In genomic region chr19:35704218-35704617, GRCh38 we compare ENCODE assay signal across 9 cellular contexts. TPM values are rescaled to one million over a fixed set of nuclear protein-coding genes. Genes with fewer than 3 reads are reported as not detected.
DNase-seq lines count a peak whose midpoint lies in the region; ATAC-seq, FAIRE-seq and TF ChIP-seq lines count a peak whose summit lies in the region.
"Had no signal": no experiment of that assay in that cellular context is flagged by ENCODE, and none has a peak within 500 bp of the region (broad histone marks: within the 10 kb centered on the region; RNA-seq: fewer than 3 reads in every experiment).

ZBTB32 (plus strand) TSS chr19:35704558; CDS start chr19:35714627, 10,069 bp downstream.

- H3K4me3 ChIP-seq in HepG2 (replicated peaks in 1 of 3; ENCODE audit: insufficient read depth in 1 of 3, low read depth in 2 of 3, low read length in 3 of 3) (no peak within 1 kb of the TSS), right lobe of liver (no peak within 1 kb of the TSS), testis (peak within 1 kb of the TSS in 1 of 2 donors; percentile 5), suprapubic skin (no peak within 1 kb of the TSS)

- H3K27ac ChIP-seq in HepG2 (ENCODE audit: extremely low read length, insufficient read depth, low read length) (no peak within 1 kb of the TSS), right lobe of liver (no peak within 1 kb of the TSS), testis (no peak within 1 kb of the TSS), suprapubic skin (no peak within 1 kb of the TSS)
- H3K27ac ChIP-seq: ovary had no signal

- no peak within 1 kb of the TSS for H2AFZ ChIP-seq in HepG2 (ENCODE audit: low read length)

- DNase-seq in HepG2 (ENCODE audit: low spot score) (no peak), right lobe of liver (no peak), erythroblast (lab: John Stamatoyannopoulos, UW) (peak; percentile 51 to 70), testis (peak; percentile 79), suprapubic skin (ENCODE audit: low spot score in 2 of 2) (no peak), GF-D8 (lab: John Stamatoyannopoulos, UW) (no peak), NCI-H2029 treated with DMSO at 0.1 percent for 48 hours (lab: John Stamatoyannopoulos, UW) (no peak)

- TF ChIP-seq RAD21 in HepG2 (CRISPR knock-in tag; IDR thresholded peaks at IDR 0.05), result no peak

- in situ Hi-C loops in HepG2 (cut with HindIII; ENCODE audit: extremely low pct_ligation_motif_present, low pct_unique_long_range_greater_than_20kb), result no loop called here

- H3K36me3 ChIP-seq in HepG2 (replicated peaks in 1 of 2; ENCODE audit: control insufficient read depth in 1 of 2, insufficient read depth in 2 of 2, low read length in 2 of 2), result no peaks in the 10 kb centered on the region
- no peaks in the 10 kb centered on the region for H3K36me3 ChIP-seq in right lobe of liver
- no peaks in the 10 kb centered on the region for H3K36me3 ChIP-seq in testis (ENCODE audit: low read depth, missing control alignments)
- H3K36me3 ChIP-seq in suprapubic skin, result no peaks in the 10 kb centered on the region
- H3K36me3 ChIP-seq: ovary had no signal

- TF ChIP-seq POLR2A in HepG2 (IDR thresholded peaks at IDR 0.05; ENCODE audit: insufficient read depth in 1 of 2, low read depth in 2 of 2, low read length in 2 of 2) (no peak), right lobe of liver (IDR thresholded peaks at IDR 0.05) (no peak), erythroblast (IDR thresholded peaks at IDR 0.05; ENCODE audit: low read length) (no peak), testis (IDR thresholded peaks at IDR 0.05) (no peak), suprapubic skin (IDR thresholded peaks at IDR 0.05) (no peak)

- CTCF ChIA-PET in HepG2 (lab: Yijun Ruan, JAX; ENCODE audit: low intra/inter-chr PET ratio, low total read pairs), result no interaction called here

- POLR2A ChIA-PET in HepG2 (lab: Yijun Ruan, JAX), result interaction anchor here (1.1 kb wide), 1 partner anchor 56 kb away, joined by 3 read pairs; the partner anchor contains the start of gene COX6B1

- TF ChIP-seq EP300 in HepG2 (IDR thresholded peaks at IDR 0.05; ENCODE audit: low read depth in 2 of 2, low read length in 2 of 2) (no peak), HepG2 (CRISPR knock-in tag; IDR thresholded peaks at IDR 0.05; ENCODE audit: borderline replicate concordance) (no peak), suprapubic skin (IDR thresholded peaks at IDR 0.05) (no peak)

- no peaks in the 10 kb centered on the region for H3K9me3 ChIP-seq in HepG2 (ENCODE audit: low read length)
- no peaks in the 10 kb centered on the region for H3K9me3 ChIP-seq in right lobe of liver
- no peaks in the 10 kb centered on the region for H3K9me3 ChIP-seq in testis
- H3K9me3 ChIP-seq in suprapubic skin, result no peaks in the 10 kb centered on the region
- H3K9me3 ChIP-seq: ovary had no signal

- TF ChIP-seq CTCF in HepG2 (CRISPR knock-in tag; IDR thresholded peaks at IDR 0.05) (no peak), right lobe of liver (IDR thresholded peaks at IDR 0.05) (no peak), testis (IDR thresholded peaks at IDR 0.05) (no peak), suprapubic skin (IDR thresholded peaks at IDR 0.05) (no peak)

- H3K9ac ChIP-seq in HepG2 (ENCODE audit: insufficient read depth, low read depth, low read length), result no peak within 1 kb of the TSS

- ATAC-seq in HepG2, result no peak
- ATAC-seq in right lobe of liver, result no peak
- peak; percentile 48 for ATAC-seq in SK-N-SH treated with all-trans-retinoic acid at 6 μM for 48 hours

- H3K4me1 ChIP-seq in HepG2 (ENCODE audit: insufficient read depth, low read length) (peaks cover 23% of the 10 kb centered on the region), right lobe of liver (no peaks in the 10 kb centered on the region), testis (peaks cover 5% of the 10 kb centered on the region), suprapubic skin (peaks cover 13% of the 10 kb centered on the region)

- peak within 1 kb of the TSS; percentile 92; the same call in 1 of the 2 replicates for H3K4me2 ChIP-seq in HepG2 (ENCODE audit: low read depth, low read length)

- H3K27me3 ChIP-seq in HepG2 (ENCODE audit: control insufficient read depth in 1 of 2, insufficient read depth in 2 of 2, low read length in 2 of 2) (no peaks in the 10 kb centered on the region; a peak in 1 of 5 replicates), right lobe of liver (no peaks in the 10 kb centered on the region), testis (no peaks in the 10 kb centered on the region), suprapubic skin (no peaks in the 10 kb centered on the region)
- H3K27me3 ChIP-seq: ovary had no signal

- no peaks in the 10 kb centered on the region for H4K20me1 ChIP-seq in HepG2 (ENCODE audit: insufficient read depth, low read length)

- intact Hi-C loops in HepG2 (cut with micrococcal nuclease; ENCODE audit: unreplicated experiment), result no loop called here
- intact Hi-C loops in right lobe of liver (cut with DNase I), result no loop called here
- intact Hi-C loops in testis (cut with DNase I; ENCODE audit: low total_unique reads), result no loop called here

- WGBS in HepG2 (ENCODE audit: low lambda C conversion rate), result 89% methylated on average over 16 of the region's 24 CpGs
- WGBS in right lobe of liver (ENCODE audit: insufficient coverage, low coverage, low lambda C conversion rate, missing lambda C conversion rate), result 20% methylated on average over 1 of the region's 24 CpGs
- WGBS in testis, 2 donors, result 20 to 30% methylated on average over 8 to 24 of the region's 24 CpGs
- WGBS in suprapubic skin, result 38% methylated on average over 24 of the region's 24 CpGs

- no peaks in the 10 kb centered on the region for H3K79me2 ChIP-seq in HepG2 (ENCODE audit: insufficient read depth, low read length)

- FAIRE-seq in HepG2 (lab: Jason Lieb, UNC), result no peak

- no TSS peak for BruUV-seq in HepG2 (replicated peaks; lab: Mats Ljungman, UMichigan)

TF ChIP-seq in HepG2, 621 proteins besides CTCF, POLR2A, EP300 and RAD21 (continues in another document):
- TF ChIP-seq, protein P1, sequence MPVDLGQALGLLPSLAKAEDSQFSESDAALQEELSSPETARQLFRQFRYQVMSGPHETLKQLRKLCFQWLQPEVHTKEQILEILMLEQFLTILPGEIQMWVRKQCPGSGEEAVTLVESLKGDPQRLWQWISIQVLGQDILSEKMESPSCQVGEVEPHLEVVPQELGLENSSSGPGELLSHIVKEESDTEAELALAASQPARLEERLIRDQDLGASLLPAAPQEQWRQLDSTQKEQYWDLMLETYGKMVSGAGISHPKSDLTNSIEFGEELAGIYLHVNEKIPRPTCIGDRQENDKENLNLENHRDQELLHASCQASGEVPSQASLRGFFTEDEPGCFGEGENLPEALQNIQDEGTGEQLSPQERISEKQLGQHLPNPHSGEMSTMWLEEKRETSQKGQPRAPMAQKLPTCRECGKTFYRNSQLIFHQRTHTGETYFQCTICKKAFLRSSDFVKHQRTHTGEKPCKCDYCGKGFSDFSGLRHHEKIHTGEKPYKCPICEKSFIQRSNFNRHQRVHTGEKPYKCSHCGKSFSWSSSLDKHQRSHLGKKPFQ (CRISPR knock-in tag; IDR thresholded peaks at IDR 0.05; ENCODE audit: insufficient replicate concordance), result no peak
- TF ChIP-seq ELF3 (CRISPR knock-in tag; IDR thresholded peaks at IDR 0.05) (no peak), ZNF891 (CRISPR knock-in tag; IDR thresholded peaks at IDR 0.05) (no peak), MXD4 (CRISPR knock-in tag; IDR thresholded peaks at IDR 0.05) (no peak)

TF ChIP-seq in SK-N-SH treated with all-trans-retinoic acid at 6 μM for 48 hours, 23 proteins besides CTCF, POLR2A, EP300 and RAD21 (continues in another document):
- no peak for TF ChIP-seq CSRNP3 (CRISPR knock-in tag; IDR thresholded peaks at IDR 0.05)

RNA-seq across cellular contexts. Expression of gene ZBTB32, which starts in this region (rescaled TPM):
- total RNA-seq in HepG2 (2016; rRNA removed; fragmentation: Illumina TruSeq; extraction: Trizol) (not detected in 2 replicates), right lobe of liver (under 1 TPM in 1 of 6 experiments, not detected in 5; 0.15 TPM), testis (10 to 100 TPM; 26.1 to 32.5 TPM), suprapubic skin (not detected)
- not detected in 2 replicates for total RNA-seq in HepG2 (2016; cell fraction: cytosol; rRNA removed; fragmentation: Illumina TruSeq; extraction: Trizol; ENCODE audit: low read depth)
- total RNA-seq in HepG2 (2016; cell fraction: insoluble cytoplasmic fraction; rRNA removed; fragmentation: Illumina TruSeq; extraction: Trizol), result not detected in 2 replicates
- total RNA-seq in HepG2 (2016; cell fraction: membrane; rRNA removed; fragmentation: Illumina TruSeq; extraction: Trizol), result not detected in 2 replicates
- total RNA-seq in HepG2 (2016; cell fraction: nucleus; rRNA removed; fragmentation: Illumina TruSeq; extraction: Trizol), result not detected in 2 replicates
- polyA plus RNA-seq in HepG2 (2011; rRNA removed) (not detected in 2 replicates), testis (ENCODE audit: insufficient read depth, low read depth, low replicate concordance) (125 TPM)
- not detected in 2 replicates for polyA plus RNA-seq in HepG2 (2011; cell fraction: cytosol; rRNA removed)
- not detected in 2 replicates for polyA plus RNA-seq in HepG2 (2011; cell fraction: nucleus; rRNA removed)
- 0.50 TPM in 1 of 2 replicates, not detected in the other for polyA plus RNA-seq in HepG2 (2012)
- polyA plus RNA-seq in HepG2 (2016; cell fraction: cytosol; fragmentation: Illumina TruSeq; extraction: Trizol; ENCODE audit: low read depth), result not detected in 2 replicates
- not detected in 2 replicates for polyA plus RNA-seq in HepG2 (2016; cell fraction: insoluble cytoplasmic fraction; fragmentation: Illumina TruSeq; extraction: Trizol; ENCODE audit: low read depth)
- not detected in 2 replicates for polyA plus RNA-seq in HepG2 (2016; cell fraction: membrane; fragmentation: Illumina TruSeq; extraction: Trizol; ENCODE audit: low read depth)
- not detected in 2 replicates for polyA plus RNA-seq in HepG2 (2016; cell fraction: nucleus; fragmentation: Illumina TruSeq; extraction: Trizol; ENCODE audit: insufficient read depth, low read depth)
- not detected in 2 replicates for polyA minus RNA-seq in HepG2 (2011; rRNA and poly(A)+ RNA removed; ENCODE audit: low replicate concordance)
- not detected in 2 replicates for polyA minus RNA-seq in HepG2 (2011; cell fraction: cytosol; rRNA and poly(A)+ RNA removed)
- polyA minus RNA-seq in HepG2 (2011; cell fraction: nucleus; rRNA and poly(A)+ RNA removed), result not detected in 2 replicates
- polyA plus RNA-seq: ovary had no signal

Comparison
In these comparisons a context has a peak if more than half of its experiments do, and no peak if none do; other contexts are left out.
1. RNA of gene ZBTB32 (total RNA-seq): 26.1 to 32.5 TPM in testis; not detected in HepG2, 0.15 TPM in right lobe of liver and not detected in suprapubic skin; every median in the first group is over 10 times any median in the second.
2. RNA of gene ZBTB32 (polyA plus RNA-seq): 125 TPM in testis (single experiment); 0.50 TPM in HepG2; every median in the first group is over 10 times any median in the second.
3. DNase-seq: peak in erythroblast (2 of 2) and testis (single experiment); none in HepG2 (single experiment), right lobe of liver (0 of 3), suprapubic skin (0 of 2), GF-D8 (single experiment) and NCI-H2029 treated with DMSO at 0.1 percent for 48 hours (single experiment).